ENCODE assay signal across 1 cellular context in genomic region chr10:11499425-11500071, GRCh38.
A peak's percentile ranks its signal among the peaks of the same experiment; 100 is the strongest.
TF ChIP-seq lines count a peak whose summit lies in the region.

No MANE protein-coding gene starts in this region.

TF ChIP-seq in K562, 482 proteins besides CTCF, POLR2A, EP300 and RAD21 (continued from another document and continues in another):
- no peak; the same call in 1 of the 2 replicates for TF ChIP-seq MGA (IDR thresholded peaks at IDR 0.05)
- no peak for TF ChIP-seq ZNF282 (CRISPR knock-in tag; IDR thresholded peaks at IDR 0.05)
- TF ChIP-seq ZNF12 (CRISPR knock-in tag; IDR thresholded peaks at IDR 0.05) = no peak
- TF ChIP-seq PATZ1 (CRISPR knock-in tag; IDR thresholded peaks at IDR 0.05; ENCODE audit: borderline replicate concordance) = no peak
- no peak for TF ChIP-seq ARID3B (CRISPR knock-in tag; IDR thresholded peaks at IDR 0.05; ENCODE audit: borderline replicate concordance)
- no peak for TF ChIP-seq IRF1 (CRISPR knock-in tag; IDR thresholded peaks at IDR 0.05; ENCODE audit: borderline replicate concordance)
- no peak for TF ChIP-seq FOXP4 (CRISPR knock-in tag; IDR thresholded peaks at IDR 0.05; ENCODE audit: borderline replicate concordance)
- no peak for TF ChIP-seq STAT6 (CRISPR knock-in tag; IDR thresholded peaks at IDR 0.05)
- TF ChIP-seq ZNF668 (CRISPR knock-in tag; IDR thresholded peaks at IDR 0.05) = no peak
- TF ChIP-seq RCOR1 (IDR thresholded peaks at IDR 0.05; ENCODE audit: borderline replicate concordance in 1 of 2, low read depth in 2 of 2, low read length in 2 of 2) = peak; percentile 83 to 96; a peak in 3 of 4 replicates
- TF ChIP-seq BMI1 (IDR thresholded peaks at IDR 0.05; ENCODE audit: low read length) = no peak
- no peak for TF ChIP-seq MCM7 (IDR thresholded peaks at IDR 0.05)
- TF ChIP-seq TAF1 (IDR thresholded peaks at IDR 0.05; ENCODE audit: control insufficient read depth, extremely low read depth, insufficient read depth, low read length, severe bottlenecking) = no peak
- no peak for TF ChIP-seq ZNF3 (CRISPR knock-in tag; IDR thresholded peaks at IDR 0.05)
- no peak for TF ChIP-seq SRSF7 (optimal IDR thresholded peaks at IDR 0.05; ENCODE audit: low read depth, low read length)
- no peak for TF ChIP-seq NUFIP1 (IDR thresholded peaks at IDR 0.05; ENCODE audit: partially characterized antibody)
- no peak for TF ChIP-seq SMARCA5 (IDR thresholded peaks at IDR 0.05)
- TF ChIP-seq THRB (CRISPR knock-in tag; conservative IDR thresholded peaks at IDR 0.05) = peak; percentile 62; the same call in 1 of the 2 replicates
- TF ChIP-seq ZMIZ1 (IDR thresholded peaks at IDR 0.05; ENCODE audit: low read depth in 2 of 2, low read length in 2 of 2) = peak in 1 of 2 experiments; percentile 87; a peak in 2 of 4 replicates
- TF ChIP-seq ATF3 (IDR thresholded peaks at IDR 0.05) = peak; percentile 99
- peak; percentile 87 for TF ChIP-seq ATF3 (CRISPR knock-in tag; conservative IDR thresholded peaks at IDR 0.05)
- peak; percentile 57 for TF ChIP-seq KHSRP (IDR thresholded peaks at IDR 0.05)
- TF ChIP-seq GTF2A2 (tag; IDR thresholded peaks at IDR 0.05) = no peak
- TF ChIP-seq DMBX1 (CRISPR knock-in tag; IDR thresholded peaks at IDR 0.05; ENCODE audit: borderline replicate concordance) = peak; percentile 71; the same call in 1 of the 2 replicates
